Comparison of ENCODE assay signal across 31 cellular contexts in genomic region chr16:48152226-48152625, GRCh38. TPM values are rescaled to one million over a fixed set of nuclear protein-coding genes. Genes with fewer than 3 reads are reported as not detected.
"Had no signal": no experiment of that assay in that cellular context is flagged by ENCODE, and none has a peak within 500 bp of the region (broad histone marks: within the 10 kb centered on the region; RNA-seq: fewer than 3 reads in every experiment).

No MANE protein-coding gene starts in this region.

- H3K27ac ChIP-seq: stomach, suprapubic skin, testis, thoracic aorta, thyroid gland, tibial artery, tibial nerve, transverse colon, upper lobe of left lung, upper lobe of right lung, uterus, vagina had no signal

- H3K4me3 ChIP-seq: stomach, suprapubic skin, testis, thoracic aorta, thyroid gland, tibial artery, tibial nerve, transverse colon, upper lobe of left lung, upper lobe of right lung, uterus, vagina had no signal

- H3K27me3 ChIP-seq: testis, thyroid gland, upper lobe of left lung, upper lobe of right lung, uterus, vagina had no signal

- H3K36me3 Mint-ChIP-seq: stimulated activated effector memory CD8-positive, alpha-beta T cell treated with anti-CD3 and anti-CD28 coated beads, Interleukin-12 subunit alpha, Interleukin-12 subunit beta, amount 100 ng/mL, for 72 hours; type B pancreatic cell had no signal

- H3K27ac Mint-ChIP-seq: stimulated activated effector memory CD8-positive, alpha-beta T cell treated with anti-CD3 and anti-CD28 coated beads, Interleukin-12 subunit alpha, Interleukin-12 subunit beta, amount 100 ng/mL, for 72 hours; stimulated activated memory B cell treated with anti-CD40 and anti-IgM and Interleukin-4, amounts not matched to agents 10 μg/mL and 1 μg/mL and 100 μg/mL, for 72 hours; stimulated activated naive B cell treated with anti-CD40 and anti-IgM and Interleukin-4, amounts not matched to agents 10 μg/mL and 1 μg/mL and 100 μg/mL, for 72 hours; stimulated activated naive CD8-positive, alpha-beta T cell treated with anti-CD3 and anti-CD28 coated beads, Interleukin-15, amount 100 ng/mL, for 72 hours; stimulated activated naive CD8-positive, alpha-beta T cell treated with anti-CD3 and anti-CD28 coated beads, Interleukin-15, Interleukin-2, amounts not matched to agents 100 ng/mL and 50 ng/mL, for 24 hours; type B pancreatic cell had no signal

- H3K4me1 ChIP-seq: testis, thyroid gland, uterus, vagina had no signal

- H3K9me3 ChIP-seq: suprapubic skin, testis, thoracic aorta, thyroid gland, transverse colon, upper lobe of left lung, upper lobe of right lung, uterus, vagina had no signal

- H3K36me3 ChIP-seq: stomach, suprapubic skin, thoracic aorta, thyroid gland, tibial artery, tibial nerve, transverse colon, upper lobe of left lung, upper lobe of right lung, uterus, vagina had no signal

- H3K9me3 Mint-ChIP-seq: stimulated activated naive CD8-positive, alpha-beta T cell treated with anti-CD3 and anti-CD28 coated beads, Interleukin-15, Interleukin-2, amounts not matched to agents 100 ng/mL and 50 ng/mL, for 24 hours; type B pancreatic cell had no signal

- DNase-seq: stimulated activated CD4-positive, alpha-beta T cell treated with anti-CD3 and anti-CD28 coated beads, Interleukin-2, amount 100 ng/mL, for 48 hours; stimulated activated CD4-positive, alpha-beta T cell treated with anti-CD3 and anti-CD28 coated beads, Interleukin-4, amount 100 ng/mL, for 1 hour; stimulated activated CD4-positive, alpha-beta T cell treated with anti-CD3 and anti-CD28 coated beads, Interleukin-4, amount 100 ng/mL, for 24 hours; stimulated activated CD4-positive, alpha-beta T cell treated with anti-CD3 and anti-CD28 coated beads, Interleukin-4, amount 100 ng/mL, for 4 hours; stimulated activated CD8-positive, alpha-beta memory T cell treated with anti-CD3 and anti-CD28 coated beads, Interleukin-4, amount 100 ng/mL, for 48 hours; stimulated activated naive B cell treated with anti-CD40 and anti-IgM and Interleukin-4, amounts not matched to agents 10 μg/mL and 1 μg/mL and 100 μg/mL, for 72 hours; stimulated activated naive CD4-positive, alpha-beta T cell; stimulated activated naive CD4-positive, alpha-beta T cell treated with Interleukin-2 at 50 U/mL for 16 hours; stimulated activated naive CD8-positive, alpha-beta T cell treated with anti-CD3 and anti-CD28 coated beads, Interleukin-15, amount 100 ng/mL, for 72 hours; stimulated activated naive CD8-positive, alpha-beta T cell treated with anti-CD3 and anti-CD28 coated beads, Interleukin-15, Interleukin-2, amounts not matched to agents 100 U/mL and 50 U/mL, for 24 hours; stomach; substantia nigra; testis; thyroid gland; tibial artery; transverse colon; trophoblast cell; upper lobe of left lung; upper lobe of right lung; uterus had no signal

- H3K4me3 Mint-ChIP-seq: stimulated activated effector memory CD8-positive, alpha-beta T cell treated with anti-CD3 and anti-CD28 coated beads, Interleukin-12 subunit alpha, Interleukin-12 subunit beta, amount 100 ng/mL, for 72 hours; stimulated activated memory B cell treated with anti-CD40 and anti-IgM and Interleukin-4, amounts not matched to agents 10 μg/mL and 1 μg/mL and 100 μg/mL, for 72 hours; stimulated activated naive B cell treated with anti-CD40 and anti-IgM and Interleukin-4, amounts not matched to agents 10 μg/mL and 1 μg/mL and 100 μg/mL, for 72 hours; stimulated activated naive CD8-positive, alpha-beta T cell treated with anti-CD3 and anti-CD28 coated beads, Interleukin-15, amount 100 ng/mL, for 72 hours; stimulated activated naive CD8-positive, alpha-beta T cell treated with anti-CD3 and anti-CD28 coated beads, Interleukin-15, Interleukin-2, amounts not matched to agents 100 ng/mL and 50 ng/mL, for 24 hours; type B pancreatic cell had no signal

- ATAC-seq: stimulated activated effector memory CD8-positive, alpha-beta T cell treated with anti-CD3 and anti-CD28 coated beads, Interleukin-12 subunit alpha, Interleukin-12 subunit beta, amount 100 ng/mL, for 72 hours; stimulated activated memory B cell treated with anti-CD40 and anti-IgM and Interleukin-4, amounts not matched to agents 10 μg/mL and 1 μg/mL and 100 μg/mL, for 72 hours; stimulated activated naive B cell treated with anti-CD40 and anti-IgM and Interleukin-4, amounts not matched to agents 10 μg/mL and 1 μg/mL and 100 μg/mL, for 72 hours; stimulated activated naive CD8-positive, alpha-beta T cell treated with anti-CD3 and anti-CD28 coated beads, Interleukin-15, amount 100 ng/mL, for 72 hours; stimulated activated naive CD8-positive, alpha-beta T cell treated with anti-CD3 and anti-CD28 coated beads, Interleukin-15, Interleukin-2, amounts not matched to agents 100 U/mL and 50 U/mL, for 24 hours; upper lobe of right lung had no signal

RNA-seq across cellular contexts. Expression of gene ABCC12, which starts 3.6 kb away (rescaled TPM):
- total RNA-seq: subcutaneous adipose tissue, suprapubic skin, thoracic aorta, transverse colon, upper lobe of right lung, ureter, urinary bladder, uterus, vagina had no signal
- polyA plus RNA-seq: urinary bladder had no signal
